Comparison of ENCODE assay signal across 39 cellular contexts in genomic region chr4:151446208-151446607, GRCh38. TPM values are rescaled to one million over a fixed set of nuclear protein-coding genes. Genes with fewer than 3 reads are reported as not detected.
"Had no signal": no experiment of that assay in that cellular context is flagged by ENCODE, and none has a peak within 500 bp of the region (broad histone marks: within the 10 kb centered on the region; RNA-seq: fewer than 3 reads in every experiment).

No MANE protein-coding gene starts in this region.

- H3K36me3 ChIP-seq: adrenal gland, ascending aorta, brain microvascular endothelial cell, breast epithelium, cardiac muscle cell had no signal

- H3K27ac Mint-ChIP-seq: activated naive CD4-positive, alpha-beta T cell treated with anti-CD3 and anti-CD28 coated beads for 36 hours; activated naive CD4-positive, alpha-beta T cell treated with anti-CD3 and anti-CD28 coated beads, Interleukin-2, amount 10 ng/mL, durations not matched to agents 7 days and 5 days; activated naive CD4-positive, alpha-beta T cell treated with anti-CD3 and anti-CD28 coated beads, Interleukin-2, amount 50 U/mL, for 24 hours; activated naive CD4-positive, alpha-beta T cell treated with anti-CD3 and anti-CD28 coated beads, Interleukin-2, amount 50 U/mL, for 72 hours; activated naive CD8-positive, alpha-beta T cell; activated naive CD8-positive, alpha-beta T cell treated with anti-CD3 and anti-CD28 coated beads for 36 hours; activated naive CD8-positive, alpha-beta T cell treated with anti-CD3 and anti-CD28 coated beads, Interleukin-2, amount 10 ng/mL, durations not matched to agents 7 days and 5 days; activated naive CD8-positive, alpha-beta T cell treated with anti-CD3 and anti-CD28 coated beads, Interleukin-2, amount 50 U/mL, for 24 hours; activated T-cell treated with anti-CD3 and anti-CD28 coated beads, Interleukin-2, amount 50 U/mL, for 24 hours; activated T-helper 1 cell treated with anti-CD3 and anti-CD28 coated beads, Interleukin-12 subunit alpha, Interleukin-12 subunit beta, Interleukin-2, Interleukin-4 antibody, amounts not matched to agents 30 ng/mL and 10 ng/mL and 1 ng/mL, durations not matched to agents 14 hours and 24 hours and 36 hours; activated T-helper 17 cell treated with anti-CD3 and anti-CD28 coated beads, Interleukin-2, amount 50 U/mL, for 72 hours; activated T-helper 2 cell treated with anti-CD3 and anti-CD28 coated beads, Interferon-gamma antibody, Interleukin-2, Interleukin-4, amounts not matched to agents 10 μg/mL and 5 μg/mL and 100 μg/mL, durations not matched to agents 14 hours and 24 hours and 36 hours; brain had no signal

- H3K36me3 Mint-ChIP-seq: activated naive CD4-positive, alpha-beta T cell treated with anti-CD3 and anti-CD28 coated beads, Interleukin-2, amount 10 ng/mL, durations not matched to agents 7 days and 5 days; activated naive CD4-positive, alpha-beta T cell treated with anti-CD3 and anti-CD28 coated beads, Interleukin-2, amount 50 U/mL, for 24 hours; activated naive CD4-positive, alpha-beta T cell treated with anti-CD3 and anti-CD28 coated beads, Interleukin-2, amount 50 U/mL, for 72 hours; activated naive CD8-positive, alpha-beta T cell; activated naive CD8-positive, alpha-beta T cell treated with anti-CD3 and anti-CD28 coated beads for 36 hours; activated naive CD8-positive, alpha-beta T cell treated with anti-CD3 and anti-CD28 coated beads, Interleukin-2, amount 10 ng/mL, durations not matched to agents 7 days and 5 days; brain had no signal

- H3K4me3 ChIP-seq: adrenal gland, ascending aorta, body of pancreas, breast epithelium, cardiac muscle cell had no signal

- H3K27ac ChIP-seq: adrenal gland, ascending aorta, body of pancreas, brain microvascular endothelial cell, breast epithelium, cardiac muscle cell had no signal

- ATAC-seq: activated naive CD4-positive, alpha-beta T cell treated with anti-CD3 and anti-CD28 coated beads, Interleukin-2, amount 50 U/mL, for 72 hours; activated naive CD8-positive, alpha-beta T cell treated with anti-CD3 and anti-CD28 coated beads, Interleukin-2, amount 50 U/mL, for 24 hours; activated T-cell treated with anti-CD3 and anti-CD28 coated beads, Interleukin-2, amount 50 U/mL, for 4 hours; activated T-helper 17 cell treated with anti-CD3 and anti-CD28 coated beads, Interleukin-2, amount 50 U/mL, for 72 hours; body of pancreas had no signal

- H3K4me1 ChIP-seq: adrenal gland, ascending aorta, breast epithelium had no signal

- DNase-seq: activated effector memory CD4-positive, alpha-beta T cell treated with anti-CD3 and anti-CD28 coated beads, Interleukin-2, amount 50 U/mL, for 16 hours; activated effector memory CD4-positive, alpha-beta T cell treated with Interleukin-2 at 50 U/mL for 16 hours; activated gamma-delta T cell; activated gamma-delta T cell treated with Interleukin-2 at 50 U/mL for 16 hours; activated naive CD4-positive, alpha-beta T cell; activated naive CD4-positive, alpha-beta T cell treated with anti-CD3 and anti-CD28 coated beads for 36 hours; activated naive CD4-positive, alpha-beta T cell treated with anti-CD3 and anti-CD28 coated beads, Interleukin-2, amount 10 ng/mL, durations not matched to agents 7 days and 5 days; activated naive CD4-positive, alpha-beta T cell treated with anti-CD3 and anti-CD28 coated beads, Interleukin-2, amount 50 U/mL, for 16 hours; activated naive CD4-positive, alpha-beta T cell treated with Interleukin-2 at 50 U/mL for 16 hours; activated naive CD8-positive, alpha-beta T cell treated with anti-CD3 and anti-CD28 coated beads for 36 hours; activated naive CD8-positive, alpha-beta T cell treated with anti-CD3 and anti-CD28 coated beads, Interleukin-2, amount 10 ng/mL, durations not matched to agents 7 days and 5 days; activated naive CD8-positive, alpha-beta T cell treated with anti-CD3 and anti-CD28 coated beads, Interleukin-2, amount 50 U/mL, for 24 hours; activated T-cell treated with anti-CD3 and anti-CD28 coated beads for 4 hours; activated T-cell treated with anti-CD3 and anti-CD28 coated beads, Interleukin-2, amount 50 U/mL, for 24 hours; activated T-cell treated with anti-CD3 and anti-CD28 coated beads, Interleukin-2, amount 50 U/mL, for 4 hours; activated T-cell treated with anti-CD3 and anti-CD28 coated beads, Interleukin-2, amount 50 U/mL, for 48 hours; adrenal gland; amniotic stem cell; amygdala; anterior cingulate cortex; aorta; body of pancreas; brain microvascular endothelial cell; caudate nucleus; central memory CD4-positive, alpha-beta T cell; cerebellar nuclear complex had no signal

- H3K9me3 ChIP-seq: adrenal gland, ascending aorta, body of pancreas, breast epithelium had no signal

- H3K4me3 Mint-ChIP-seq: activated naive CD4-positive, alpha-beta T cell treated with anti-CD3 and anti-CD28 coated beads for 36 hours; activated naive CD4-positive, alpha-beta T cell treated with anti-CD3 and anti-CD28 coated beads, Interleukin-2, amount 10 ng/mL, durations not matched to agents 7 days and 5 days; activated naive CD4-positive, alpha-beta T cell treated with anti-CD3 and anti-CD28 coated beads, Interleukin-2, amount 50 U/mL, for 24 hours; activated naive CD8-positive, alpha-beta T cell; activated naive CD8-positive, alpha-beta T cell treated with anti-CD3 and anti-CD28 coated beads for 36 hours; activated naive CD8-positive, alpha-beta T cell treated with anti-CD3 and anti-CD28 coated beads, Interleukin-2, amount 10 ng/mL, durations not matched to agents 7 days and 5 days; activated naive CD8-positive, alpha-beta T cell treated with anti-CD3 and anti-CD28 coated beads, Interleukin-2, amount 50 U/mL, for 24 hours; activated T-cell treated with anti-CD3 and anti-CD28 coated beads, Interleukin-2, amount 50 U/mL, for 24 hours; activated T-cell treated with anti-CD3 and anti-CD28 coated beads, Interleukin-2, amount 50 U/mL, for 4 hours; activated T-helper 1 cell treated with anti-CD3 and anti-CD28 coated beads, Interleukin-12 subunit alpha, Interleukin-12 subunit beta, Interleukin-2, Interleukin-4 antibody, amounts not matched to agents 30 ng/mL and 10 ng/mL and 1 ng/mL, durations not matched to agents 14 hours and 24 hours and 36 hours; activated T-helper 17 cell treated with anti-CD3 and anti-CD28 coated beads, Interleukin-2, amount 50 U/mL, for 72 hours; brain; central memory CD8-positive, alpha-beta T cell had no signal

- H3K9me3 Mint-ChIP-seq: activated naive CD4-positive, alpha-beta T cell treated with anti-CD3 and anti-CD28 coated beads for 36 hours; activated naive CD4-positive, alpha-beta T cell treated with anti-CD3 and anti-CD28 coated beads, Interleukin-2, amount 10 ng/mL, durations not matched to agents 7 days and 5 days; activated naive CD4-positive, alpha-beta T cell treated with anti-CD3 and anti-CD28 coated beads, Interleukin-2, amount 50 U/mL, for 24 hours; activated naive CD4-positive, alpha-beta T cell treated with anti-CD3 and anti-CD28 coated beads, Interleukin-2, amount 50 U/mL, for 72 hours; activated naive CD8-positive, alpha-beta T cell treated with anti-CD3 and anti-CD28 coated beads for 36 hours; activated naive CD8-positive, alpha-beta T cell treated with anti-CD3 and anti-CD28 coated beads, Interleukin-2, amount 10 ng/mL, durations not matched to agents 7 days and 5 days; activated naive CD8-positive, alpha-beta T cell treated with anti-CD3 and anti-CD28 coated beads, Interleukin-2, amount 50 U/mL, for 24 hours; activated T-cell treated with anti-CD3 and anti-CD28 coated beads, Interleukin-2, amount 50 U/mL, for 24 hours; activated T-cell treated with anti-CD3 and anti-CD28 coated beads, Interleukin-2, amount 50 U/mL, for 4 hours; activated T-helper 1 cell treated with anti-CD3 and anti-CD28 coated beads, Interleukin-12 subunit alpha, Interleukin-12 subunit beta, Interleukin-2, Interleukin-4 antibody, amounts not matched to agents 30 ng/mL and 10 ng/mL and 1 ng/mL, durations not matched to agents 14 hours and 24 hours and 36 hours; activated T-helper 17 cell treated with anti-CD3 and anti-CD28 coated beads, Interleukin-2, amount 50 U/mL, for 72 hours; activated T-helper 2 cell treated with anti-CD3 and anti-CD28 coated beads, Interferon-gamma antibody, Interleukin-2, Interleukin-4, amounts not matched to agents 10 μg/mL and 5 μg/mL and 100 μg/mL, durations not matched to agents 14 hours and 24 hours and 36 hours; brain; central memory CD8-positive, alpha-beta T cell had no signal

- FAIRE-seq: astrocyte, bronchial epithelial cell had no signal

- H3K4me1 Mint-ChIP-seq: activated naive CD4-positive, alpha-beta T cell treated with anti-CD3 and anti-CD28 coated beads, Interleukin-2, amount 10 ng/mL, durations not matched to agents 7 days and 5 days; activated naive CD4-positive, alpha-beta T cell treated with anti-CD3 and anti-CD28 coated beads, Interleukin-2, amount 50 U/mL, for 24 hours; activated naive CD8-positive, alpha-beta T cell treated with anti-CD3 and anti-CD28 coated beads for 36 hours; activated naive CD8-positive, alpha-beta T cell treated with anti-CD3 and anti-CD28 coated beads, Interleukin-2, amount 10 ng/mL, durations not matched to agents 7 days and 5 days; activated naive CD8-positive, alpha-beta T cell treated with anti-CD3 and anti-CD28 coated beads, Interleukin-2, amount 50 U/mL, for 24 hours; activated T-helper 17 cell treated with anti-CD3 and anti-CD28 coated beads, Interleukin-2, amount 50 U/mL, for 72 hours; central memory CD8-positive, alpha-beta T cell had no signal

RNA-seq across cellular contexts. Expression of gene FHIP1A, which starts 37.2 kb away (rescaled TPM):
- total RNA-seq: activated T-helper 1 cell treated with anti-CD3 and anti-CD28 coated beads, Interleukin-12 subunit alpha, Interleukin-12 subunit beta, Interleukin-2, Interleukin-4 antibody, amounts not matched to agents 30 ng/mL and 10 ng/mL and 1 ng/mL, durations not matched to agents 14 hours and 24 hours and 36 hours; activated T-helper 2 cell treated with anti-CD3 and anti-CD28 coated beads, Interferon-gamma antibody, Interleukin-2, Interleukin-4, amounts not matched to agents 10 μg/mL and 5 μg/mL and 100 μg/mL, durations not matched to agents 14 hours and 24 hours and 36 hours; ascending aorta had no signal
